13 cellular contexts compared by ENCODE assay signal in the genomic region with DNA sequence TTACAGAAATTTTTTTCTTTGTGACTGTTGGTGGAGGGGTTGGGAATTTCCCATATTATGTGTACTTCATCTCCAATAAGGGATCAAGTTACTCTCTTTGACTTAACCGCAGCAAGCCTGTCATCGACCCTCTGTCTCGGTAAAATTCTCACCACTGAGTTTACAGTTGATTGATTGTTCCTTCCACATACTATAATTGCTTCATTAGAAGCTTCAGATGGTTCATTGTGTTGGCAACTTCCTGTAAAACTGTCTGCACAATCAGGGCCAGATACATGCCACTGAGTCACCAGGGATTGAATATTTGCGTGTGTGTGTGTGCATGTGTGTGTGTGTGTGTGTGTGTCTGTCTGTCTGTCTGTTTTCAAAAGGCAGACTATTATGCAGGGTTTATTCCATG.
DNase-seq lines count a peak whose midpoint lies in the region; ATAC-seq and TF ChIP-seq lines count a peak whose summit lies in the region.
"Had no signal": no experiment of that assay in that cellular context is flagged by ENCODE, and none has a peak within 500 bp of the region (broad histone marks: within the 10 kb centered on the region; RNA-seq: fewer than 3 reads in every experiment).

No MANE protein-coding gene starts in this region.

- H3K4me2 ChIP-seq in BLaER1 treated with 17β-estradiol and CSF1 and Interleukin-3, amounts not matched to agents 10 nM and 100 nM, result peak overlapping the region; percentile 28 to 77 (median 61)
- H3K4me2 ChIP-seq in KMS-11, result peak overlapping the region; percentile 56

- no peaks in the 10 kb centered on the region for H3K9me3 ChIP-seq in BLaER1 treated with 17β-estradiol and CSF1 and Interleukin-3, amounts not matched to agents 10 nM and 100 nM (replicated peaks in 1 of 11)
- H3K9me3 ChIP-seq in right lobe of liver, result no peaks in the 10 kb centered on the region
- H3K9me3 ChIP-seq: lower lobe of right lung had no signal

- intact Hi-C loops in posterior vena cava (cut with DNase I), result no loop called here
- intact Hi-C loops in right lobe of liver (cut with DNase I), result no loop called here

- H3K79me2 ChIP-seq in KMS-11 (ENCODE audit: insufficient read depth, low read depth), result no peaks in the 10 kb centered on the region

- peak overlapping the region in 3 of 11 experiments; percentile 32 to 56 (median 52); a peak in 4 of 22 replicates for H3K9ac ChIP-seq in BLaER1 treated with 17β-estradiol and CSF1 and Interleukin-3, amounts not matched to agents 10 nM and 100 nM
- H3K9ac ChIP-seq in KMS-11, result no peak overlapping the region

- ATAC-seq in GM21381 (IDR thresholded peaks at IDR 0.05; ENCODE audit: unreplicated experiment) (no peak), right lobe of liver (no peak)
- ATAC-seq: lower lobe of right lung had no signal

- DNase-seq in SW480 (ENCODE audit: low spot score) (peak; percentile 51), foreskin melanocyte (peak; percentile 94), posterior vena cava (ENCODE audit: low spot score) (no peak), right lobe of liver (no peak)
- DNase-seq in activated naive CD4-positive, alpha-beta T cell treated with Interleukin-2 at 50 U/mL for 16 hours, result no peak
- DNase-seq: activated naive CD4-positive, alpha-beta T cell treated with anti-CD3 and anti-CD28 coated beads, Interleukin-2, amount 10 ng/mL, durations not matched to agents 7 days and 5 days; CD4-positive, CD25-positive, alpha-beta regulatory T cell; lower lobe of right lung; stimulated activated naive CD4-positive, alpha-beta T cell; T-helper 9 cell had no signal

- no peak overlapping the region for H3K4me3 ChIP-seq in BLaER1 treated with 17β-estradiol and CSF1 and Interleukin-3, amounts not matched to agents 10 nM and 100 nM
- H3K4me3 ChIP-seq in KMS-11 (IDR thresholded peaks at IDR 0.05; ENCODE audit: insufficient read depth, low read depth, low read length), result no peak overlapping the region
- no peak overlapping the region for H3K4me3 ChIP-seq in right lobe of liver
- H3K4me3 ChIP-seq: lower lobe of right lung had no signal

- WGBS in right lobe of liver (ENCODE audit: insufficient coverage, low coverage, low lambda C conversion rate, missing lambda C conversion rate), result 24% methylated on average over 4 of the region's 4 CpGs

- TF ChIP-seq CTCF in KMS-11 (conservative IDR thresholded peaks at IDR 0.05; ENCODE audit: low read depth, low read length) (no peak), right lobe of liver (IDR thresholded peaks at IDR 0.05) (no peak)

- TF ChIP-seq POLR2A in right lobe of liver (IDR thresholded peaks at IDR 0.05), result no peak

- H4K20me1 ChIP-seq in BLaER1 treated with 17β-estradiol and CSF1 and Interleukin-3, amounts not matched to agents 10 nM and 100 nM, result no peaks in the 10 kb centered on the region
- no peaks in the 10 kb centered on the region for H4K20me1 ChIP-seq in KMS-11 (ENCODE audit: insufficient read depth)

- H3K4me1 ChIP-seq in BLaER1 treated with 17β-estradiol and CSF1 and Interleukin-3, amounts not matched to agents 10 nM and 100 nM, result peaks cover 13 to 57% (median 40%) of the 10 kb centered on the region in 10 experiments; a peak in 19 of 20 replicates
- H3K4me1 ChIP-seq in KMS-11 (ENCODE audit: low read depth, poor library complexity, severe bottlenecking) (peaks cover 74% of the 10 kb centered on the region), right lobe of liver (peaks cover 0 to 14% (median 0%) of the 10 kb centered on the region in 4 donors)
- H3K4me1 ChIP-seq: lower lobe of right lung had no signal

- H3K27ac ChIP-seq in BLaER1 treated with 17β-estradiol and CSF1 and Interleukin-3, amounts not matched to agents 10 nM and 100 nM, result peak overlapping the region in 5 of 11 experiments; percentile 16 to 76 (median 66); a peak in 8 of 22 replicates
- H3K27ac ChIP-seq in KMS-11, result peak overlapping the region; percentile 57
- H3K27ac ChIP-seq in right lobe of liver, result no peak overlapping the region
- H3K27ac ChIP-seq: lower lobe of right lung had no signal

- H2AFZ ChIP-seq in KMS-11 (ENCODE audit: low read depth), result no peak overlapping the region

- no peaks in the 10 kb centered on the region for H3K27me3 ChIP-seq in BLaER1 treated with 17β-estradiol and CSF1 and Interleukin-3, amounts not matched to agents 10 nM and 100 nM
- H3K27me3 ChIP-seq in KMS-11 (ENCODE audit: insufficient read depth, low read depth), result no peaks in the 10 kb centered on the region
- H3K27me3 ChIP-seq in right lobe of liver, result no peaks in the 10 kb centered on the region

- no peaks in the 10 kb centered on the region for H3K36me3 ChIP-seq in BLaER1 treated with 17β-estradiol and CSF1 and Interleukin-3, amounts not matched to agents 10 nM and 100 nM
- no peaks in the 10 kb centered on the region for H3K36me3 ChIP-seq in KMS-11 (ENCODE audit: insufficient read depth)
- H3K36me3 ChIP-seq in right lobe of liver, result no peaks in the 10 kb centered on the region
- H3K36me3 ChIP-seq: lower lobe of right lung had no signal

Comparison
In these comparisons a context has a peak if more than half of its experiments do, and no peak if none do; other contexts are left out.
1. DNase-seq: peak in SW480 (single experiment) and foreskin melanocyte (single experiment); none in activated naive CD4-positive, alpha-beta T cell treated with Interleukin-2 at 50 U/mL for 16 hours (single experiment), posterior vena cava (single experiment) and right lobe of liver (0 of 3).